ENCODE assay signal across 8 cellular contexts in the genomic region with DNA sequence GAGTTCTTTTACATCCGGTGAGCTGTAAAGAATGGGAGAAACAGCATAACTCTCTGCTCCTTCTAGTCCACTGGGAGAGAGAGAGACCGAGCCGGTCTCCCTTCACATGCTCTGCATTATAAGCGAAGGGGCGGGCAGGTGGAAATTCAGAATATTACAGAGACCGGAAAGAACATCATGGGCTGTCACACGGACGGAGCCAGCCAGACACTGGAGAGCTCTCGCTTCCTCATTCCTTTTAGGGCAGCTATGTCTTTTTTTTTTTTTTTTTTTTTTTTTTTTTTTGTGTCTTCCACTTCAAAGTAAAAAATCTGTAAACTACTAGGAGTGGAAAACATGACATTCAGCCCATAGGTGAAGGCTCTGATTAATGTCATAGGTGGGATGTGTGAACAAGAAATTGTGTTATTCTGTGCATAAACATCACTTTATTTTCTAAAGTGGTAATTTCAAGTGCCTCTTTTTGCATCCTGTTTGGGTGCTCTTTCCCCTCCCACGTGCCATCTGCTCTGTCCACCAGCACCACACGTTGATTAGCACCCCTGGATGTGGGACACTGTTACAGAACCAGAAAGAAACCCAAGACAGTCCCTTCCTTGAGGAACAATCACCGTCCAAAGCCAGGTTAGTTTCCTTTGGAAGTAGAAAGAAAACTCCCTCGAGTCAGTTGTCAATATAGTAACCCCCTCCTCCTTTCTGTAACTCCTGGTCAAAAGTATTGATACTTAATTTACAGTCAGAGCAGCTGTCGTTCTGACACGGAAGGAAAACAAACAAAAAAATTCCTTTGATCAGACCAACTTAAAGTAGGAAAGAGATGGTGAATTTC. TPM values are rescaled to one million over a fixed set of nuclear protein-coding genes. Genes with fewer than 3 reads are reported as not detected.
DNase-seq lines count a peak whose midpoint lies in the region; ATAC-seq and TF ChIP-seq lines count a peak whose summit lies in the region.

Gene TAGAP, minus strand, starts transcription at position 93 of the 829 bp plus-strand sequence. CDS start 845 bp downstream, outside the sequence.

- peak within 1 kb of the TSS in 1 of 2 donors; percentile 69 for H3K27ac ChIP-seq in coronary artery
- peak within 1 kb of the TSS; percentile 96 for H3K27ac ChIP-seq in neutrophil
- no peak within 1 kb of the TSS for H3K27ac ChIP-seq in thoracic aorta

- peaks cover 41% of the 10 kb centered on the region for H3K36me3 ChIP-seq in neutrophil
- H3K36me3 ChIP-seq in thoracic aorta = no peaks in the 10 kb centered on the region

- intact Hi-C loops in activated B cell treated with CpG ODN at 0.5 μM for 24 hours (cut with micrococcal nuclease) = loop anchor here (1.0 to 5.0 kb wide), 4 partner anchors 11 to 193 kb away; no protein-coding TSS in a partner anchor

- no peak for TF ChIP-seq CTCF in activated B cell treated with CpG ODN at 0.5 μM for 24 hours (IDR thresholded peaks at IDR 0.05)
- TF ChIP-seq CTCF in coronary artery (IDR thresholded peaks at IDR 0.05) = no peak
- peak; percentile 14 for TF ChIP-seq CTCF in neutrophil (IDR thresholded peaks at IDR 0.05)
- no peak for TF ChIP-seq CTCF in thoracic aorta (IDR thresholded peaks at IDR 0.05)

- H3K27ac Mint-ChIP-seq in activated B cell treated with CpG ODN at 0.5 μM for 24 hours = peak within 1 kb of the TSS; percentile 100

- H3K4me1 Mint-ChIP-seq in activated B cell treated with CpG ODN at 0.5 μM for 24 hours = peaks cover 60% of the 10 kb centered on the region

- CTCF ChIA-PET in activated B cell treated with CpG ODN at 0.5 μM for 24 hours (lab: Charles Lee) = interaction anchor here (1.0 to 9.9 kb wide), 9 partner anchors 35 to 90 kb away, joined by 3 to 115 read pairs (median 5); no protein-coding TSS in a partner anchor

- no peaks in the 10 kb centered on the region for H3K27me3 ChIP-seq in neutrophil
- H3K27me3 ChIP-seq in thoracic aorta (replicated peaks; ENCODE audit: insufficient read depth) = no peaks in the 10 kb centered on the region

- DNase-seq in CD1c-positive myeloid dendritic cell (ENCODE audit: extremely low spot score) (peak; percentile 95), activated B cell treated with CpG ODN at 0.5 μM for 24 hours (peak; percentile 62), coronary artery (ENCODE audit: low spot score) (no peak), thoracic aorta (ENCODE audit: low spot score) (no peak), NCI-H2107 (lab: John Stamatoyannopoulos, UW) (no peak)

- peak within 1 kb of the TSS; percentile 99 for H3K4me3 Mint-ChIP-seq in activated B cell treated with CpG ODN at 0.5 μM for 24 hours

- ATAC-seq in GM19372 (IDR thresholded peaks at IDR 0.05; ENCODE audit: low read depth, unreplicated experiment) (peak; percentile 84), HG03558 (IDR thresholded peaks at IDR 0.05; ENCODE audit: extremely low read depth, unreplicated experiment) (peak; percentile 66), activated B cell treated with CpG ODN at 0.5 μM for 24 hours (ENCODE audit: low read depth) (peak; percentile 85), thoracic aorta (ENCODE audit: insufficient number of reproducible peaks, low FRiP score, low read depth) (no peak)

- no peaks in the 10 kb centered on the region for H3K9me3 Mint-ChIP-seq in activated B cell treated with CpG ODN at 0.5 μM for 24 hours

- H3K4me3 ChIP-seq in coronary artery (peak within 1 kb of the TSS; percentile 53), neutrophil (ENCODE audit: low read depth in 1 of 2, low read length in 1 of 2) (peak within 1 kb of the TSS; percentile 80 to 86), thoracic aorta (peak within 1 kb of the TSS; percentile 49)

- H3K4me1 ChIP-seq in neutrophil (ENCODE audit: control insufficient read depth in 1 of 2, insufficient read depth in 1 of 2, low read depth in 1 of 2, low read length in 1 of 2) (peaks cover 31 to 43% of the 10 kb centered on the region in 2 experiments), thoracic aorta (ENCODE audit: control insufficient read depth in 1 of 2, low read depth in 2 of 2) (no peaks in the 10 kb centered on the region)

- H3K9me3 ChIP-seq in neutrophil = peaks cover 13% of the 10 kb centered on the region
- no peaks in the 10 kb centered on the region for H3K9me3 ChIP-seq in thoracic aorta

- POLR2A ChIA-PET in activated B cell treated with CpG ODN at 0.5 μM for 24 hours (lab: Charles Lee) = interaction anchor here (0.7 to 11.4 kb wide), 27 partner anchors 10 to 329 kb away, joined by 3 to 1007 read pairs (median 9); partner anchors contain the start of gene RSPH3

- no peaks in the 10 kb centered on the region for H3K27me3 Mint-ChIP-seq in activated B cell treated with CpG ODN at 0.5 μM for 24 hours

- peaks cover 47% of the 10 kb centered on the region for H3K36me3 Mint-ChIP-seq in activated B cell treated with CpG ODN at 0.5 μM for 24 hours (ENCODE audit: low read depth)

RNA-seq across cellular contexts. Expression of gene TAGAP, which starts in this region (rescaled TPM):
- 129 TPM in 2 replicates for total RNA-seq in activated B cell treated with CpG ODN at 0.5 μM for 24 hours
- total RNA-seq in thoracic aorta = 1 to 10 TPM; 3.2 to 6.2 TPM

Comparison
In these comparisons a context has a peak if more than half of its experiments do, and no peak if none do; other contexts are left out.
1. RNA of gene TAGAP (total RNA-seq): 129 TPM in activated B cell treated with CpG ODN at 0.5 μM for 24 hours; 3.2 to 6.2 TPM in thoracic aorta; every median in the first group is over 10 times any median in the second.
2. DNase-seq: peak in CD1c-positive myeloid dendritic cell (single experiment) and activated B cell treated with CpG ODN at 0.5 μM for 24 hours (single experiment); none in coronary artery (single experiment), thoracic aorta (single experiment) and NCI-H2107 (single experiment).
3. Peak in every context shown above with its lines, with median percentiles within 50 percentile points of each other: H3K4me3 ChIP-seq.